Comparison of ENCODE assay signal across 21 cellular contexts in the genomic region with DNA sequence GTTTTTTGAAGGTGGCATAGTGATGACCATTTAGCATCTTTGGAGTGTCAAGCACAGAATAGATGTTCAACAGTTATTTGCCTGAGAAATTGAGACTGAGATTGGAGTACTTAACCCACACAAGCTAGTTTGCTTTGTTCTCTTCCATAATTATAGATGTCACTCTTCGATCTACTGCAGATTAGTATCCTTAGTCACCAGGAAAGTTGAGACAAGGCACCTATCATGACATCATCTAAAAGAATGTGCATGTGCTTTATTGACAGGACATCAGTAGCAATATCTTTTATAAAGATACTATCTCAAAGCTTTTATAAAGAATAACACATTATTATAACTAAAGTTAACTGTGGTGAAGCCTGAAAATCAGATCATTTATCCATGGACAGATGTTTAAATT.
"Had no signal": no experiment of that assay in that cellular context is flagged by ENCODE, and none has a peak within 500 bp of the region (broad histone marks: within the 10 kb centered on the region; RNA-seq: fewer than 3 reads in every experiment).

No MANE protein-coding gene starts in this region.

- H3K27me3 ChIP-seq: adrenal gland, colonic mucosa had no signal

- H3K9me3 ChIP-seq: adrenal gland, colonic mucosa had no signal

- H3K4me1 ChIP-seq: colonic mucosa had no signal

- H3K9me3 Mint-ChIP-seq: activated CD8-positive, alpha-beta T cell treated with anti-CD3 and anti-CD28 coated beads for 36 hours; activated naive CD8-positive, alpha-beta T cell treated with anti-CD3 and anti-CD28 coated beads, Interleukin-2, amount 10 ng/mL, durations not matched to agents 7 days and 5 days; T-cell had no signal

- H3K27ac ChIP-seq: adrenal gland, PC-9, WERI-Rb-1 had no signal

- ATAC-seq: activated CD8-positive, alpha-beta T cell treated with anti-CD3 and anti-CD28 coated beads for 36 hours; T-cell had no signal

- H3K4me3 ChIP-seq: adrenal gland, colonic mucosa, PC-9 had no signal

- H3K27ac Mint-ChIP-seq: activated CD8-positive, alpha-beta T cell treated with anti-CD3 and anti-CD28 coated beads for 36 hours; activated naive CD8-positive, alpha-beta T cell treated with anti-CD3 and anti-CD28 coated beads, Interleukin-2, amount 10 ng/mL, durations not matched to agents 7 days and 5 days; T-cell had no signal

- H3K27me3 Mint-ChIP-seq: activated CD8-positive, alpha-beta T cell treated with anti-CD3 and anti-CD28 coated beads for 36 hours; activated naive CD8-positive, alpha-beta T cell treated with anti-CD3 and anti-CD28 coated beads, Interleukin-2, amount 10 ng/mL, durations not matched to agents 7 days and 5 days; T-cell had no signal

- H3K4me3 Mint-ChIP-seq: activated CD8-positive, alpha-beta T cell treated with anti-CD3 and anti-CD28 coated beads for 36 hours; activated naive CD8-positive, alpha-beta T cell treated with anti-CD3 and anti-CD28 coated beads, Interleukin-2, amount 10 ng/mL, durations not matched to agents 7 days and 5 days; T-cell had no signal

- DNase-seq: activated CD4-positive, alpha-beta T cell treated with anti-CD3 and anti-CD28 coated beads for 4 hours; activated CD8-positive, alpha-beta memory T cell treated with anti-CD3 and anti-CD28 coated beads, Interleukin-2, amount 50 U/mL, for 4 hours; activated CD8-positive, alpha-beta T cell treated with anti-CD3 and anti-CD28 coated beads for 36 hours; activated naive CD4-positive, alpha-beta T cell treated with anti-CD3 and anti-CD28 coated beads, Interleukin-2, amount 50 U/mL, for 16 hours; activated naive CD8-positive, alpha-beta T cell treated with anti-CD3 and anti-CD28 coated beads, Interleukin-2, amount 10 ng/mL, durations not matched to agents 7 days and 5 days; adrenal gland; anterior cingulate cortex; caudate nucleus; colonic mucosa; Kasumi-1; KBM-7; NCI-H1105 treated with DMSO at 0.1 percent for 48 hours; NCI-H1436 treated with DMSO at 0.1 percent for 48 hours; NCI-H1930; NCI-H524 treated with DMSO at 0.1 percent for 48 hours; PC-9; SHP77 treated with DMSO at 0.1 percent for 48 hours; T-cell; T-helper 2 cell; T1000; WERI-Rb-1 had no signal

- H2AFZ ChIP-seq: PC-9 had no signal

- H3K36me3 ChIP-seq: colonic mucosa, WERI-Rb-1 had no signal

- H3K4me2 ChIP-seq: PC-9 had no signal
